In genomic region chr6:147906361-147906760, GRCh38 we compare ENCODE assay signal across 23 cellular contexts.
DNase-seq lines count a peak whose midpoint lies in the region; ATAC-seq and TF ChIP-seq lines count a peak whose summit lies in the region.
"Had no signal": no experiment of that assay in that cellular context is flagged by ENCODE, and none has a peak within 500 bp of the region (broad histone marks: within the 10 kb centered on the region; RNA-seq: fewer than 3 reads in every experiment).

No MANE protein-coding gene starts in this region.

- no peak overlapping the region for H4K91ac ChIP-seq in trophoblast cell (ENCODE audit: low read depth, low read length)

- H4K8ac ChIP-seq in trophoblast cell (ENCODE audit: low read depth, low read length): no peak overlapping the region

- H3K18ac ChIP-seq in trophoblast cell (ENCODE audit: low read length): no peak overlapping the region

- H2BK120ac ChIP-seq in trophoblast cell (ENCODE audit: insufficient read depth, low read length, poor library complexity): no peak overlapping the region

- H3K79me2 ChIP-seq in trophoblast cell (ENCODE audit: control insufficient read depth, insufficient read depth, low read length, poor library complexity): no peaks in the 10 kb centered on the region
- H3K79me2 ChIP-seq: parathyroid adenoma had no signal

- H3K4me2 ChIP-seq in trophoblast cell (ENCODE audit: low read length): no peak overlapping the region

- no peak overlapping the region for H3K9ac ChIP-seq in trophoblast cell (ENCODE audit: low read length)
- H3K9ac ChIP-seq: parathyroid adenoma had no signal

- H3K4ac ChIP-seq in trophoblast cell (ENCODE audit: low read depth, low read length): no peak overlapping the region

- POLR2A ChIA-PET in RWPE1 (lab: Yijun Ruan, JAX; ENCODE audit: low non-redundant PET): no interaction called here

- TF ChIP-seq CTCF in RWPE1 (conservative IDR thresholded peaks at IDR 0.05; ENCODE audit: low read depth): no peak

- H3K9me3 ChIP-seq in trophoblast cell (ENCODE audit: insufficient read depth, low read depth, low read length): no peaks in the 10 kb centered on the region
- H3K9me3 ChIP-seq: esophagus muscularis mucosa, heart left ventricle, lower lobe of right lung, stomach had no signal

- no peaks in the 10 kb centered on the region for H3K27me3 ChIP-seq in trophoblast cell (ENCODE audit: insufficient read depth, low read length)
- H3K27me3 ChIP-seq: cardiac muscle cell, esophagus muscularis mucosa, heart left ventricle, stomach had no signal

- no peak overlapping the region for H4K12ac ChIP-seq in trophoblast cell (ENCODE audit: low read depth, low read length)

- H2BK5ac ChIP-seq in trophoblast cell (ENCODE audit: low read depth, low read length, poor library complexity): no peak overlapping the region

- H3K14ac ChIP-seq in trophoblast cell (ENCODE audit: low read length): no peak overlapping the region

- no peak overlapping the region for H2AFZ ChIP-seq in trophoblast cell (ENCODE audit: insufficient read depth, low read length, poor library complexity)
- H2AFZ ChIP-seq: parathyroid adenoma had no signal

- CTCF ChIA-PET in RWPE1 (lab: Yijun Ruan, JAX): no interaction called here

- no peak overlapping the region for H3K4me3 ChIP-seq in trophoblast cell (ENCODE audit: low read depth, low read length)
- H3K4me3 ChIP-seq: cardiac muscle cell, esophagus muscularis mucosa, heart left ventricle, lower lobe of right lung, skin epidermis, stomach had no signal

- H2AK5ac ChIP-seq in trophoblast cell (ENCODE audit: low read length): no peak overlapping the region

- H3K27ac ChIP-seq in RWPE1 (no peak overlapping the region), trophoblast cell (ENCODE audit: low read depth, low read length) (peak overlapping the region; percentile 23)
- H3K27ac ChIP-seq: cardiac muscle cell, esophagus muscularis mucosa, heart left ventricle, lower lobe of right lung, parathyroid adenoma, skin epidermis, stomach had no signal

- peaks cover 0 to 4% of the 10 kb centered on the region in 2 experiments for H3K4me1 ChIP-seq in trophoblast cell (ENCODE audit: control insufficient read depth in 1 of 2, insufficient read depth in 2 of 2, low read length in 2 of 2)
- H3K4me1 ChIP-seq: esophagus muscularis mucosa, heart left ventricle, lower lobe of right lung, parathyroid adenoma, stomach had no signal

- WGBS in trophoblast cell (ENCODE audit: extremely low coverage, insufficient coverage, insufficient read length): no CpG with 5 or more reads among the region's 3 CpGs

- no peaks in the 10 kb centered on the region for H3K36me3 ChIP-seq in trophoblast cell (ENCODE audit: control insufficient read depth in 1 of 2, insufficient read depth in 2 of 2, low read length in 2 of 2)
- H3K36me3 ChIP-seq: cardiac muscle cell, esophagus muscularis mucosa, heart left ventricle, lower lobe of right lung, stomach had no signal

- no peak overlapping the region for H2BK12ac ChIP-seq in trophoblast cell (ENCODE audit: low read length)

- no peak overlapping the region for H3K23ac ChIP-seq in trophoblast cell (ENCODE audit: low read length)

- no peaks in the 10 kb centered on the region for H3K79me1 ChIP-seq in trophoblast cell (ENCODE audit: low read length)

- DNase-seq in EL: peak; percentile 61
- peak; percentile 3 for DNase-seq in RWPE1 (ENCODE audit: low spot score)
- DNase-seq in fibroblast of gingiva (ENCODE audit: low read depth): peak; percentile 39
- DNase-seq in trophoblast cell: peak in 1 of 2 donors; percentile 29
- DNase-seq in dermis blood vessel endothelial cell: no peak
- no peak for DNase-seq in NCI-H1092 treated with DMSO at 0.1 percent for 48 hours (lab: John Stamatoyannopoulos, UW)
- DNase-seq in ureter (ENCODE audit: low spot score): no peak
- DNase-seq: activated CD4-positive, alpha-beta T cell treated with anti-CD3 and anti-CD28 coated beads, Interleukin-2, amount 10 ng/mL, durations not matched to agents 7 days and 5 days; effector CD8-positive, alpha-beta T cell; H7; heart left ventricle; immature natural killer cell; lower lobe of right lung; naive B cell; NCI-H2029; NK-92 treated with Interleukin-12 subunit alpha and Interleukin-12 subunit beta, amount 100 ng/mL, for 24 hours; stimulated activated CD4-positive, alpha-beta T cell treated with anti-CD3 and anti-CD28 coated beads, Interleukin-4, amount 100 ng/mL, for 1 hour; stomach had no signal

- ATAC-seq in activated CD4-positive, CD25-positive, alpha-beta regulatory T cell treated with anti-CD3 and anti-CD28 coated beads, Interleukin-2, amount 50 U/mL, for 24 hours: no peak
- ATAC-seq: heart left ventricle, lower lobe of right lung had no signal

Comparison
In these comparisons a context has a peak if more than half of its experiments do, and no peak if none do; other contexts are left out.
1. DNase-seq: peak in EL (single experiment), RWPE1 (single experiment) and fibroblast of gingiva (single experiment); none in dermis blood vessel endothelial cell (single experiment), NCI-H1092 treated with DMSO at 0.1 percent for 48 hours (single experiment) and ureter (single experiment).